In the genomic region with DNA sequence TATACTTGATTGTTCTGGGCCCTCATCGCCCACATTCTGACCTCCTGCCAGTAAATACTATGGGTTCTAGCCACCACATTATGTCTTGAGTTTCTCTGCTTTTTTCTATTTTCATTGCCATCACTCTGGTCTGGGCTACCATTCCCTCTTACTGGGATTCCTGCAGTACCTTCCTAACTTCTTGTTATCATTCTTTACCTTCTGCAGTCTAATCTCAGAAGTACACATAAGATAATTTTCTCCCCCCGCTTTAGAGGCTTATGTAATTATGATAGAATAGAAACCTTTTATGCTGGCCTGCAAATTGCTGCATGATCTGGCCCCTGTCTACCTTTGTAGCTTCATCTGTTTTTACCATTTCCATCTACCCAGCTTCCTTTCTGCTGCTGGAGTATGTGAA, we compare ENCODE assay signal across 15 cellular contexts. TPM values are rescaled to one million over a fixed set of nuclear protein-coding genes. Genes with fewer than 3 reads are reported as not detected.
DNase-seq lines count a peak whose midpoint lies in the region; ATAC-seq and TF ChIP-seq lines count a peak whose summit lies in the region.
"Had no signal": no experiment of that assay in that cellular context is flagged by ENCODE, and none has a peak within 500 bp of the region (broad histone marks: within the 10 kb centered on the region; RNA-seq: fewer than 3 reads in every experiment).

No MANE protein-coding gene starts in this region.

- POLR2A ChIA-PET in activated B cell treated with CpG ODN at 0.5 μM for 24 hours (lab: Charles Lee): interaction anchor here (0.9 kb wide), 1 partner anchor 18 kb away, joined by 5 read pairs; no protein-coding TSS in a partner anchor

- ATAC-seq in stimulated activated naive CD8-positive, alpha-beta T cell treated with anti-CD3 and anti-CD28 coated beads, Interleukin-15, Interleukin-2, amounts not matched to agents 100 U/mL and 50 U/mL, for 24 hours: no peak
- no peak for ATAC-seq in activated B cell treated with CpG ODN at 0.5 μM for 24 hours (ENCODE audit: low read depth)
- ATAC-seq in effector memory CD8-positive, alpha-beta T cell (replicated peaks): no peak
- no peak for ATAC-seq in HG03280 (IDR thresholded peaks at IDR 0.05; ENCODE audit: unreplicated experiment)

- H3K36me3 Mint-ChIP-seq in stimulated activated naive CD8-positive, alpha-beta T cell treated with anti-CD3 and anti-CD28 coated beads, Interleukin-15, Interleukin-2, amounts not matched to agents 100 ng/mL and 50 ng/mL, for 24 hours (ENCODE audit: low read depth): peaks cover 29% of the 10 kb centered on the region
- peaks cover 17% of the 10 kb centered on the region for H3K36me3 Mint-ChIP-seq in activated B cell treated with CpG ODN at 0.5 μM for 24 hours (ENCODE audit: low read depth)
- peaks cover 22% of the 10 kb centered on the region for H3K36me3 Mint-ChIP-seq in effector memory CD8-positive, alpha-beta T cell (ENCODE audit: insufficient read depth)

- H3K4me3 Mint-ChIP-seq in stimulated activated naive CD8-positive, alpha-beta T cell treated with anti-CD3 and anti-CD28 coated beads, Interleukin-15, Interleukin-2, amounts not matched to agents 100 ng/mL and 50 ng/mL, for 24 hours: peak overlapping the region; percentile 58
- H3K4me3 Mint-ChIP-seq in activated B cell treated with CpG ODN at 0.5 μM for 24 hours: peak overlapping the region; percentile 5
- peak overlapping the region in 1 of 2 donors; percentile 68 for H3K4me3 Mint-ChIP-seq in effector memory CD8-positive, alpha-beta T cell

- H3K27me3 Mint-ChIP-seq in stimulated activated naive CD8-positive, alpha-beta T cell treated with anti-CD3 and anti-CD28 coated beads, Interleukin-15, Interleukin-2, amounts not matched to agents 100 ng/mL and 50 ng/mL, for 24 hours: no peaks in the 10 kb centered on the region
- H3K27me3 Mint-ChIP-seq in activated B cell treated with CpG ODN at 0.5 μM for 24 hours: no peaks in the 10 kb centered on the region
- H3K27me3 Mint-ChIP-seq in effector memory CD8-positive, alpha-beta T cell: no peaks in the 10 kb centered on the region

- H3K27ac Mint-ChIP-seq in stimulated activated naive CD8-positive, alpha-beta T cell treated with anti-CD3 and anti-CD28 coated beads, Interleukin-15, Interleukin-2, amounts not matched to agents 100 ng/mL and 50 ng/mL, for 24 hours: peak overlapping the region; percentile 95
- peak overlapping the region; percentile 57 for H3K27ac Mint-ChIP-seq in activated B cell treated with CpG ODN at 0.5 μM for 24 hours
- peak overlapping the region; percentile 90 to 96 for H3K27ac Mint-ChIP-seq in effector memory CD8-positive, alpha-beta T cell

- no peak for DNase-seq in stimulated activated naive CD8-positive, alpha-beta T cell treated with anti-CD3 and anti-CD28 coated beads, Interleukin-15, Interleukin-2, amounts not matched to agents 100 U/mL and 50 U/mL, for 24 hours
- no peak for DNase-seq in activated B cell treated with CpG ODN at 0.5 μM for 24 hours
- DNase-seq in effector memory CD8-positive, alpha-beta T cell: no peak
- no peak for DNase-seq in stimulated activated CD4-positive, alpha-beta T cell treated with anti-CD3 and anti-CD28 coated beads, Interleukin-12 subunit alpha, Interleukin-12 subunit beta, amount 100 ng/mL, for 4 hours
- no peak for DNase-seq in DMS53 treated with DMSO at 0.1 percent for 48 hours (lab: John Stamatoyannopoulos, UW; ENCODE audit: unreplicated experiment)
- DNase-seq: activated CD8-positive, alpha-beta memory T cell treated with anti-CD3 and anti-CD28 coated beads, Interleukin-2, amount 50 U/mL, for 4 hours; amniotic stem cell; GF-D8; NCI-H1694 treated with DMSO at 0.1 percent for 48 hours; Peyer's patch; SK-N-SH; stimulated activated CD4-positive, alpha-beta T cell treated with anti-CD3 and anti-CD28 coated beads, Interleukin-2, amount 100 ng/mL, for 24 hours; WERI-Rb-1 had no signal

- CTCF ChIA-PET in activated B cell treated with CpG ODN at 0.5 μM for 24 hours (lab: Charles Lee): interaction anchor here (0.9 kb wide), 1 partner anchor 9 kb away, joined by 3 read pairs; no protein-coding TSS in a partner anchor

- intact Hi-C loops in activated B cell treated with CpG ODN at 0.5 μM for 24 hours (cut with micrococcal nuclease): loop anchor here (5.0 kb wide), 2 partner anchors 37 to 1018 kb away; a partner anchor contains a TSS

- TF ChIP-seq CTCF in activated B cell treated with CpG ODN at 0.5 μM for 24 hours (IDR thresholded peaks at IDR 0.05): no peak

- peaks cover 92% of the 10 kb centered on the region for H3K4me1 Mint-ChIP-seq in stimulated activated naive CD8-positive, alpha-beta T cell treated with anti-CD3 and anti-CD28 coated beads, Interleukin-15, Interleukin-2, amounts not matched to agents 100 ng/mL and 50 ng/mL, for 24 hours (ENCODE audit: low read depth)
- peaks cover 86% of the 10 kb centered on the region for H3K4me1 Mint-ChIP-seq in activated B cell treated with CpG ODN at 0.5 μM for 24 hours
- H3K4me1 Mint-ChIP-seq in effector memory CD8-positive, alpha-beta T cell (ENCODE audit: low read depth in 2 of 2): peaks cover 49 to 66% of the 10 kb centered on the region in 2 donors

- H3K9me3 Mint-ChIP-seq in stimulated activated naive CD8-positive, alpha-beta T cell treated with anti-CD3 and anti-CD28 coated beads, Interleukin-15, Interleukin-2, amounts not matched to agents 100 ng/mL and 50 ng/mL, for 24 hours: no peaks in the 10 kb centered on the region
- peaks cover 3% of the 10 kb centered on the region for H3K9me3 Mint-ChIP-seq in activated B cell treated with CpG ODN at 0.5 μM for 24 hours
- no peaks in the 10 kb centered on the region for H3K9me3 Mint-ChIP-seq in effector memory CD8-positive, alpha-beta T cell

RNA-seq across cellular contexts. Expression of a gene that starts 19.2 kb away (rescaled TPM):
- 48.7 and 59.8 TPM in 2 replicates for total RNA-seq in activated B cell treated with CpG ODN at 0.5 μM for 24 hours
